Comparison of ENCODE assay signal across 20 cellular contexts in the genomic region with DNA sequence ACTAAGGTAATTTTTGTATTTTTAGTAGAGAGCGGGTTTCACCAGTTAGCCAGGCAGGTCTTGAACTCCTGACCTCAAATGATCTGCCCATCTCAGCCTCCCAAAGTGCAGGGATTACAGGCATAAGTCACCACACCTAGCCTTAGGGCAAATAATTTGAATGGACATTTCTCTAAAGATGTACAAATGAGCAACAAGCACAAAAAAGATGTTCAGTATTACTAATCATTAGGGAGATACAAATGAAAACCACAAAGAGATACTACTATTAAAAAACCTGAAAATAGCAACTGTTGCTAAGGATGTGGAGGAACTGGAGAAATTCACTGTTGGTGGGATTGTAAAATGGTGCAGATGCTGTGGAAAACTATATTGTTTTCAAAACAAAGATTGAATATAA.
DNase-seq lines count a peak whose midpoint lies in the region; ATAC-seq and TF ChIP-seq lines count a peak whose summit lies in the region.
"Had no signal": no experiment of that assay in that cellular context is flagged by ENCODE, and none has a peak within 500 bp of the region (broad histone marks: within the 10 kb centered on the region; RNA-seq: fewer than 3 reads in every experiment).

No MANE protein-coding gene starts in this region.

- no peak overlapping the region for H3K27ac ChIP-seq in foreskin keratinocyte
- no peak overlapping the region for H3K27ac ChIP-seq in tibial nerve
- H3K27ac ChIP-seq: PC-9, RWPE1, SK-N-MC had no signal

- no peaks in the 10 kb centered on the region for H3K36me3 Mint-ChIP-seq in HFFc6 (ENCODE audit: low read depth)

- no peak for TF ChIP-seq EP300 in tibial nerve (IDR thresholded peaks at IDR 0.05)

- H3K4me1 Mint-ChIP-seq in HFFc6 (ENCODE audit: low read depth), result peaks cover 9% of the 10 kb centered on the region

- H3K27me3 ChIP-seq in foreskin keratinocyte (no peaks in the 10 kb centered on the region), tibial nerve (no peaks in the 10 kb centered on the region)
- H3K27me3 ChIP-seq: MG63 had no signal

- no peak overlapping the region for H3K4me3 ChIP-seq in tibial nerve
- H3K4me3 ChIP-seq: GM23338, MG63, PC-9, SK-N-MC had no signal

- H3K27me3 Mint-ChIP-seq in HFFc6 (ENCODE audit: insufficient read depth), result peaks cover 5% of the 10 kb centered on the region

- H3K27ac Mint-ChIP-seq in HFFc6, result no peak overlapping the region
- H3K27ac Mint-ChIP-seq: GM23338, H9 had no signal

- H3K4me3 Mint-ChIP-seq in HFFc6, result no peak overlapping the region
- H3K4me3 Mint-ChIP-seq: GM23338, H9 had no signal

- no peaks in the 10 kb centered on the region for H3K9me3 ChIP-seq in tibial nerve
- H3K9me3 ChIP-seq: MG63 had no signal

- TF ChIP-seq CTCF in HFFc6 (IDR thresholded peaks at IDR 0.05) (no peak), foreskin keratinocyte (conservative IDR thresholded peaks at IDR 0.05) (no peak), tibial nerve (IDR thresholded peaks at IDR 0.05) (no peak)

- WGBS in tibial nerve, 2 donors, result 88 to 91% methylated on average over 1 of the region's 1 CpG

- ATAC-seq in foreskin keratinocyte (peak; percentile 72), GM21717 (IDR thresholded peaks at IDR 0.05; ENCODE audit: unreplicated experiment) (no peak)
- ATAC-seq: GM23338, HepG2 had no signal

- no peaks in the 10 kb centered on the region for H3K36me3 ChIP-seq in tibial nerve
- H3K36me3 ChIP-seq: MG63 had no signal

- TF ChIP-seq POLR2A in tibial nerve (IDR thresholded peaks at IDR 0.05), result no peak

- H3K9me3 Mint-ChIP-seq in HFFc6, result no peaks in the 10 kb centered on the region
- H3K9me3 Mint-ChIP-seq: GM23338, H9 had no signal

- peaks cover 9% of the 10 kb centered on the region for H3K4me1 ChIP-seq in foreskin keratinocyte
- H3K4me1 ChIP-seq in tibial nerve, result peaks cover 0 to 5% (median 0%) of the 10 kb centered on the region in 4 donors

- peak; percentile 7 for DNase-seq in Daoy (ENCODE audit: low read depth)
- DNase-seq in HFFc6, result peak; percentile 34
- peak; percentile 69 for DNase-seq in T1000 (lab: John Stamatoyannopoulos, UW)
- peak; percentile 36 to 69 for DNase-seq in foreskin keratinocyte
- DNase-seq in tibial nerve (ENCODE audit: low spot score in 2 of 2), result no peak
- no peak for DNase-seq in stimulated activated CD4-positive, alpha-beta T cell treated with anti-CD3 and anti-CD28 coated beads, Interleukin-12 subunit alpha, Interleukin-12 subunit beta, amount 100 ng/mL, for 4 hours
- DNase-seq: Calu3, DMS79 treated with DMSO at 0.1 percent for 48 hours, H9, Karpas-422, MG63, NCI-H2029, NCI-H526 treated with DMSO at 0.1 percent for 48 hours, PC-9, SIG-M5 had no signal

Comparison
In these comparisons a context has a peak if more than half of its experiments do, and no peak if none do; other contexts are left out.
1. DNase-seq: peak in Daoy (single experiment), HFFc6 (single experiment), T1000 (single experiment) and foreskin keratinocyte (2 of 2); none in tibial nerve (0 of 2) and stimulated activated CD4-positive, alpha-beta T cell treated with anti-CD3 and anti-CD28 coated beads, Interleukin-12 subunit alpha, Interleukin-12 subunit beta, amount 100 ng/mL, for 4 hours (single experiment).